ENCODE assay signal across 8 cellular contexts in the genomic region with DNA sequence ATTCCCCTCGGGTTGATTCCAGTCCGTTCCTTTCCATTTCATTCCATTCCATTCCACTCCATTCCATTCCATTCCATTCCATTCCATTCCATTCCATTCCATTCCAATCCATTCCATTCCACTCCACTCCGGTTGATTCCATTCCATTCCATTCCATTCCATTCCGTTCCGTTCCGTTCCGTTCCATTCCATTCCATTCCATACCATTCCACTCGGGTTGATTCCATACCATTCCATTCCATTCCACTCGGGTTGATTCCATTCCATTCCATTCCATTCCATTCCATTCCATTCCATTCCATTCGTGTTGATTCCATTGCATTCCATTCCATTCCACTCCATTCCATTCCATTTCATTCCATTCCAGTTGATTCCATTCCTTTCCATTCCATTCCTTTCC.
DNase-seq lines count a peak whose midpoint lies in the region; ATAC-seq and TF ChIP-seq lines count a peak whose summit lies in the region.
"Not testable (repeated sequence)": the region's sequence is repeated elsewhere in the genome, so short reads cannot be mapped to it uniquely, and the experiment has no call there.

No MANE protein-coding gene starts in this region.

- H3K9me3 ChIP-seq in CD4-positive, alpha-beta T cell (ENCODE audit: control insufficient read depth, low read length): peaks cover 57% of the 10 kb centered on the region
- H3K9me3 ChIP-seq in iPS-18a (ENCODE audit: control insufficient read depth, low read depth, low read length): peaks cover 75% of the 10 kb centered on the region
- not testable (repeated sequence) for H3K9me3 ChIP-seq in gastrocnemius medialis

- H3K4me3 Mint-ChIP-seq in CD4-positive, alpha-beta T cell; activated T-helper 17 cell treated with anti-CD3 and anti-CD28 coated beads, Interleukin-2, amount 50 U/mL, for 72 hours: not testable (repeated sequence)

- H3K27me3 Mint-ChIP-seq in CD4-positive, alpha-beta T cell; activated T-helper 17 cell treated with anti-CD3 and anti-CD28 coated beads, Interleukin-2, amount 50 U/mL, for 72 hours: not testable (repeated sequence)

- H3K36me3 ChIP-seq in iPS-18a (ENCODE audit: control insufficient read depth, low read depth, low read length); gastrocnemius medialis: not testable (repeated sequence)

- DNase-seq in CD4-positive, alpha-beta T cell; gastrocnemius medialis: not testable (repeated sequence)

- H3K4me1 Mint-ChIP-seq in CD4-positive, alpha-beta T cell (ENCODE audit: low read depth): not testable (repeated sequence)
- peaks cover 33% of the 10 kb centered on the region for H3K4me1 Mint-ChIP-seq in activated T-helper 17 cell treated with anti-CD3 and anti-CD28 coated beads, Interleukin-2, amount 50 U/mL, for 72 hours

- CTCF ChIA-PET in CD4-positive, alpha-beta T cell (lab: Charles Lee): not testable (repeated sequence)

- H3K27ac Mint-ChIP-seq in CD4-positive, alpha-beta T cell; activated T-helper 17 cell treated with anti-CD3 and anti-CD28 coated beads, Interleukin-2, amount 50 U/mL, for 72 hours: not testable (repeated sequence)

- peak; percentile 54 for ATAC-seq in CD4-positive, alpha-beta T cell (ENCODE audit: poor library complexity)
- peak; percentile 33 for ATAC-seq in GM19372 (IDR thresholded peaks at IDR 0.05; ENCODE audit: low read depth, unreplicated experiment)
- ATAC-seq in GM21825 (IDR thresholded peaks at IDR 0.05; ENCODE audit: unreplicated experiment): peak; percentile 30
- peak; percentile 34 for ATAC-seq in HG03039 (IDR thresholded peaks at IDR 0.05; ENCODE audit: unreplicated experiment)
- peak; percentile 22 for ATAC-seq in HG03565 (IDR thresholded peaks at IDR 0.05; ENCODE audit: unreplicated experiment)
- ATAC-seq in activated T-helper 17 cell treated with anti-CD3 and anti-CD28 coated beads, Interleukin-2, amount 50 U/mL, for 72 hours (replicated peaks): peak; percentile 68
- ATAC-seq in gastrocnemius medialis: peak; percentile 56 to 64

- peaks cover 64% of the 10 kb centered on the region for H3K36me3 Mint-ChIP-seq in CD4-positive, alpha-beta T cell (ENCODE audit: low read depth)
- H3K36me3 Mint-ChIP-seq in activated T-helper 17 cell treated with anti-CD3 and anti-CD28 coated beads, Interleukin-2, amount 50 U/mL, for 72 hours (ENCODE audit: low read depth): not testable (repeated sequence)

- H3K9ac ChIP-seq in iPS-18a (ENCODE audit: low read length): not testable (repeated sequence)

- not testable (repeated sequence) for H3K27me3 ChIP-seq in CD4-positive, alpha-beta T cell (ENCODE audit: control insufficient read depth, insufficient read depth, low read length); iPS-18a (ENCODE audit: control insufficient read depth, insufficient read depth, low read length); gastrocnemius medialis

- H3K4me1 ChIP-seq in iPS-18a (ENCODE audit: control insufficient read depth, low read depth, low read length); gastrocnemius medialis: not testable (repeated sequence)

- TF ChIP-seq POLR2A in gastrocnemius medialis (IDR thresholded peaks at IDR 0.05): not testable (repeated sequence)

- H3K27ac ChIP-seq in CD4-positive, alpha-beta T cell (ENCODE audit: low read depth, low read length); iPS-18a (ENCODE audit: low read length); gastrocnemius medialis: not testable (repeated sequence)

- not testable (repeated sequence) for TF ChIP-seq CTCF in CD4-positive, alpha-beta T cell (IDR thresholded peaks at IDR 0.05); gastrocnemius medialis (IDR thresholded peaks at IDR 0.05 in 4 of 5, conservative IDR thresholded peaks at IDR 0.05 in 1 of 5)

- H3K9me3 Mint-ChIP-seq in CD4-positive, alpha-beta T cell: peaks cover 58% of the 10 kb centered on the region
- H3K9me3 Mint-ChIP-seq in activated T-helper 17 cell treated with anti-CD3 and anti-CD28 coated beads, Interleukin-2, amount 50 U/mL, for 72 hours: peaks cover 45% of the 10 kb centered on the region

- in situ Hi-C loops in gastrocnemius medialis (cut with MboI; ENCODE audit: low sequenced_read_pairs in 4 of 4): not testable (repeated sequence)

- POLR2A ChIA-PET in CD4-positive, alpha-beta T cell (lab: Charles Lee): not testable (repeated sequence)

- peak overlapping the region; percentile 11 for H3K4me3 ChIP-seq in iPS-18a (ENCODE audit: low read length)
- H3K4me3 ChIP-seq in gastrocnemius medialis: not testable (repeated sequence)

- intact Hi-C loops in CD4-positive, alpha-beta T cell (cut with DNase I, micrococcal nuclease); gastrocnemius medialis (cut with DNase I; ENCODE audit: low total_unique reads): not testable (repeated sequence)
